In genomic region chr2:201266629-201267028, GRCh38 we compare ENCODE assay signal across 23 cellular contexts. TPM values are rescaled to one million over a fixed set of nuclear protein-coding genes. Genes with fewer than 3 reads are reported as not detected.
DNase-seq lines count a peak whose midpoint lies in the region; ATAC-seq and TF ChIP-seq lines count a peak whose summit lies in the region.
"Had no signal": no experiment of that assay in that cellular context is flagged by ENCODE, and none has a peak within 500 bp of the region (broad histone marks: within the 10 kb centered on the region; RNA-seq: fewer than 3 reads in every experiment).

No MANE protein-coding gene starts in this region.

- H3K27ac ChIP-seq in GM23248, result no peak overlapping the region
- H3K27ac ChIP-seq: ovary, SJCRH30, VCaP had no signal

- no peaks in the 10 kb centered on the region for H3K27me3 Mint-ChIP-seq in T-helper 2 cell treated with Interferon-gamma antibody and Interleukin-4, amounts not matched to agents 5 μg/mL and 100 μg/mL, for 36 hours (ENCODE audit: low read depth)
- H3K27me3 Mint-ChIP-seq in CD14-positive monocyte (ENCODE audit: low read depth in 3 of 3) (peaks cover 0 to 1% (median 0%) of the 10 kb centered on the region in 3 donors), T-helper 17 cell (no peaks in the 10 kb centered on the region), immature natural killer cell (ENCODE audit: low read depth in 3 of 3) (peaks cover 4 to 11% (median 8%) of the 10 kb centered on the region in 3 donors)

- H3K9ac ChIP-seq in GM23248, result no peak overlapping the region

- H2AFZ ChIP-seq in GM23248, result no peak overlapping the region
- H2AFZ ChIP-seq: GM23338 had no signal

- DNase-seq in T-helper 2 cell treated with Interferon-gamma antibody and Interleukin-4, amounts not matched to agents 5 μg/mL and 100 μg/mL, for 36 hours (ENCODE audit: low spot score), result no peak
- DNase-seq in T-helper 2 cell (no peak), CD14-positive monocyte (ENCODE audit: low spot score) (no peak), T-helper 17 cell (no peak), immature natural killer cell (no peak), HT-29 (ENCODE audit: low spot score) (no peak), GDM1 (lab: John Stamatoyannopoulos, UW) (no peak), GM23248 (no peak)
- DNase-seq: activated effector memory CD4-positive, alpha-beta T cell treated with Interleukin-2 at 50 U/mL for 16 hours; AML-193; anterior cingulate cortex; dermis blood vessel endothelial cell; mesenchymal stem cell; NCI-H1417 treated with DMSO at 0.1 percent for 48 hours; NCI-H524; ovary; right cardiac atrium; SJCRH30; stimulated activated CD4-positive, alpha-beta T cell treated with anti-CD3 and anti-CD28 coated beads, Interleukin-4, amount 100 ng/mL, for 4 hours; trophoblast cell had no signal

- H3K9me3 ChIP-seq in T-helper 17 cell (ENCODE audit: control insufficient read depth, low read length, poor library complexity, severe bottlenecking) (no peaks in the 10 kb centered on the region), GM23248 (ENCODE audit: low read depth) (no peaks in the 10 kb centered on the region)
- H3K9me3 ChIP-seq: ovary, SJCRH30 had no signal

- no peak overlapping the region for H3K4me3 ChIP-seq in GM23248
- H3K4me3 ChIP-seq: GM23338, ovary, SJCRH30 had no signal

- peak overlapping the region; percentile 31 for H3K27ac Mint-ChIP-seq in T-helper 2 cell treated with Interferon-gamma antibody and Interleukin-4, amounts not matched to agents 5 μg/mL and 100 μg/mL, for 36 hours
- H3K27ac Mint-ChIP-seq in CD14-positive monocyte, result peak overlapping the region in 4 of 7 donors; percentile 20 to 83 (median 72)
- peak overlapping the region; percentile 100 for H3K27ac Mint-ChIP-seq in T-helper 17 cell
- peak overlapping the region; percentile 85 to 97 (median 94) for H3K27ac Mint-ChIP-seq in immature natural killer cell
- H3K27ac Mint-ChIP-seq: GM23338 had no signal

- peaks cover 73% of the 10 kb centered on the region for H3K4me1 Mint-ChIP-seq in T-helper 2 cell treated with Interferon-gamma antibody and Interleukin-4, amounts not matched to agents 5 μg/mL and 100 μg/mL, for 36 hours (ENCODE audit: low read depth)
- H3K4me1 Mint-ChIP-seq in CD14-positive monocyte (peaks cover 50% of the 10 kb centered on the region), T-helper 17 cell (peaks cover 69% of the 10 kb centered on the region), immature natural killer cell (peaks cover 92 to 97% of the 10 kb centered on the region in 2 donors)
- H3K4me1 Mint-ChIP-seq: GM23338 had no signal

- in situ Hi-C loops in GM23248 (cut with MboI), result no loop called here

- H3K36me3 Mint-ChIP-seq in T-helper 2 cell treated with Interferon-gamma antibody and Interleukin-4, amounts not matched to agents 5 μg/mL and 100 μg/mL, for 36 hours (ENCODE audit: low read depth), result peaks cover 61% of the 10 kb centered on the region
- peaks cover 54 to 68% of the 10 kb centered on the region in 2 donors for H3K36me3 Mint-ChIP-seq in CD14-positive monocyte
- peaks cover 17% of the 10 kb centered on the region for H3K36me3 Mint-ChIP-seq in T-helper 17 cell (ENCODE audit: low read depth)
- peaks cover 14 to 43% (median 29%) of the 10 kb centered on the region in 3 donors for H3K36me3 Mint-ChIP-seq in immature natural killer cell

- no peak overlapping the region for H3K4me2 ChIP-seq in GM23248 (ENCODE audit: unreplicated experiment)
- H3K4me2 ChIP-seq: GM23338 had no signal

- no peak overlapping the region for H3K4me3 Mint-ChIP-seq in T-helper 2 cell treated with Interferon-gamma antibody and Interleukin-4, amounts not matched to agents 5 μg/mL and 100 μg/mL, for 36 hours
- H3K4me3 Mint-ChIP-seq in CD14-positive monocyte (no peak overlapping the region), T-helper 17 cell (peak overlapping the region; percentile 69), immature natural killer cell (peak overlapping the region; percentile 88 to 100 (median 93))
- H3K4me3 Mint-ChIP-seq: GM23338 had no signal

- H3K36me3 ChIP-seq in GM23248 (ENCODE audit: low read depth), result no peaks in the 10 kb centered on the region
- H3K36me3 ChIP-seq: ovary, SJCRH30 had no signal

- ATAC-seq in T-helper 17 cell, result peak; percentile 58
- ATAC-seq: GM23338, HepG2, right cardiac atrium had no signal

- H3K9me3 Mint-ChIP-seq in T-helper 2 cell treated with Interferon-gamma antibody and Interleukin-4, amounts not matched to agents 5 μg/mL and 100 μg/mL, for 36 hours, result no peaks in the 10 kb centered on the region
- H3K9me3 Mint-ChIP-seq in CD14-positive monocyte, result peaks cover 0 to 2% (median 0%) of the 10 kb centered on the region in 7 donors
- no peaks in the 10 kb centered on the region for H3K9me3 Mint-ChIP-seq in immature natural killer cell
- H3K9me3 Mint-ChIP-seq: GM23338 had no signal

- no peaks in the 10 kb centered on the region for H4K20me1 ChIP-seq in GM23248 (ENCODE audit: insufficient read depth)

- WGBS in GM23248 (ENCODE audit: low coverage in 1 of 2, low lambda C conversion rate in 2 of 2, missing lambda C conversion rate in 2 of 2), 2 experiments, result 100% methylated on average over 2 of the region's 2 CpGs

- TF ChIP-seq CTCF in CD14-positive monocyte (IDR thresholded peaks at IDR 0.05), result no peak

- no peaks in the 10 kb centered on the region for H3K9me2 ChIP-seq in GM23248 (ENCODE audit: insufficient read depth)

- intact Hi-C loops in CD14-positive monocyte (cut with micrococcal nuclease), result no loop called here

- peaks cover 8% of the 10 kb centered on the region; the same call in 1 of the 2 replicates for H3F3A ChIP-seq in GM23248 (ENCODE audit: insufficient read depth)

- H3K27me3 ChIP-seq in GM23248 (replicated peaks; ENCODE audit: insufficient read depth), result no peaks in the 10 kb centered on the region
- H3K27me3 ChIP-seq: ovary, SJCRH30 had no signal

- peaks cover 53% of the 10 kb centered on the region for H3K79me2 ChIP-seq in GM23248 (ENCODE audit: insufficient read depth)

- H3K4me1 ChIP-seq in GM23248 (ENCODE audit: insufficient read depth), result peaks cover 22% of the 10 kb centered on the region
- H3K4me1 ChIP-seq: SJCRH30 had no signal

RNA-seq across cellular contexts. Expression of gene CASP8, which starts 6.3 kb away (rescaled TPM):
- polyA plus RNA-seq in CD14-positive monocyte (10 to 100 TPM; 40.0 to 80.7 TPM), immature natural killer cell (100 to 1,000 TPM in 1 of 3 donors, 10 to 100 TPM in 2; 20.2 to 116 (median 28.0) TPM), GM23248 (2016; fragmentation: Nextera tagmentation; extraction: Ambion mirVana) (11.7 and 12.2 TPM in 2 replicates)
- total RNA-seq in T-helper 17 cell, result 100 to 1,000 TPM; 191 to 201 TPM
- 19.4 and 20.1 TPM in 2 replicates for total RNA-seq in HT-29 (2014; rRNA removed; shearing (Covaris generic))
- total RNA-seq in GM23248 (2014; rRNA removed; shearing (Covaris generic)), result 13.9 and 20.8 TPM in 2 replicates

Comparison
In these comparisons a context has a peak if more than half of its experiments do, and no peak if none do; other contexts are left out.
1. H3K27ac Mint-ChIP-seq: peak in every context shown above with its lines; median percentile 100 in T-helper 17 cell; 94 in immature natural killer cell; 72 in CD14-positive monocyte; 31 in T-helper 2 cell treated with Interferon-gamma antibody and Interleukin-4, amounts not matched to agents 5 μg/mL and 100 μg/mL, for 36 hours.
2. H3K4me3 Mint-ChIP-seq: peak in T-helper 17 cell (single experiment) and immature natural killer cell (5 of 5); none in T-helper 2 cell treated with Interferon-gamma antibody and Interleukin-4, amounts not matched to agents 5 μg/mL and 100 μg/mL, for 36 hours (single experiment) and CD14-positive monocyte (0 of 2).